ENCODE assay signal across 19 cellular contexts in the genomic region with DNA sequence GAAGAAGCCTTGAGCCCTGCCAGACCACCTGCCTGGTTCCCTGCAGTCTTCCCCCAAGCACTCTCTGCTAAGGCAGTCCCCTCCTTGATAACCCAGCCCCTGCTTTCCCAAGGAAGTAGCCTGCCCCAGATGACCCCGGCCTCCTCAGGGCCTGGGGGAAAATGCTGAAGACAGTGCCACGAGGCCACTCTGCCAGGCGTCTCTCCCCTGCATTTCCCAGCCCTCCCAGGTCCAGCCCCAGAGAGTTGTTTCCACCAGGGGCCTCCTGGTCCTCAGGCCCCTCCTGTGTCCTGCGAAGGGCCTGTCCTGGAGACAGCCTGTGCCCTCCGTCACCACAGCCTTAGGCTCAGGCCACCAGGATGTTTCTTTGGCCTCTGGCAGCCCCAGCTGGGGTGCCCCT.
DNase-seq lines count a peak whose midpoint lies in the region; ATAC-seq, FAIRE-seq and TF ChIP-seq lines count a peak whose summit lies in the region.
"Had no signal": no experiment of that assay in that cellular context is flagged by ENCODE, and none has a peak within 500 bp of the region (broad histone marks: within the 10 kb centered on the region; RNA-seq: fewer than 3 reads in every experiment).

No MANE protein-coding gene starts in this region.

- no peak for FAIRE-seq in H54 (lab: Jason Lieb, UNC)
- FAIRE-seq: A204.1, GM12892 had no signal

- ATAC-seq in GM23338 (peak; percentile 6; the same call in 2 of the 3 replicates), Panc1 (peak; percentile 35; the same call in 1 of the 2 replicates), lower lobe of right lung (no peak)
- ATAC-seq in naive thymus-derived CD4-positive, alpha-beta T cell, result no peak
- ATAC-seq: HCT116 had no signal

- H2AFZ ChIP-seq in GM23338, result no peak overlapping the region

- H3K9me3 Mint-ChIP-seq in GM23338, result no peaks in the 10 kb centered on the region
- H3K9me3 Mint-ChIP-seq in naive thymus-derived CD4-positive, alpha-beta T cell, result peaks cover 0 to under 1% (median 0%) of the 10 kb centered on the region in 11 donors
- H3K9me3 Mint-ChIP-seq: CD4-positive, alpha-beta memory T cell; IgD-negative memory B cell had no signal

- CTCF ChIA-PET in Panc1 (lab: Charles Lee), result interaction anchor here (1.3 kb wide), 1 partner anchor 23 kb away, joined by 7 read pairs; no protein-coding TSS in a partner anchor
- CTCF ChIA-PET in naive thymus-derived CD4-positive, alpha-beta T cell (lab: Charles Lee), result no interaction called here

- intact Hi-C loops in Panc1 (cut with micrococcal nuclease; ENCODE audit: unreplicated experiment), result no loop called here
- intact Hi-C loops in naive thymus-derived CD4-positive, alpha-beta T cell (cut with micrococcal nuclease), result no loop called here
- intact Hi-C loops in lower lobe of right lung (cut with DNase I), result no loop called here

- H3K9me3 ChIP-seq in Panc1 (ENCODE audit: control insufficient read depth, insufficient read depth, low read depth, low read length) (no peaks in the 10 kb centered on the region), mesodermal cell (ENCODE audit: control insufficient read depth, low read length) (no peaks in the 10 kb centered on the region), lower lobe of right lung (no peaks in the 10 kb centered on the region)
- H3K9me3 ChIP-seq in naive thymus-derived CD4-positive, alpha-beta T cell (ENCODE audit: control insufficient read depth in 2 of 3, low read length in 3 of 3), result no peaks in the 10 kb centered on the region
- H3K9me3 ChIP-seq: BE2C had no signal

- no peaks in the 10 kb centered on the region for H3K27me3 ChIP-seq in GM23338 (ENCODE audit: insufficient read depth)
- no peaks in the 10 kb centered on the region for H3K27me3 ChIP-seq in Panc1 (ENCODE audit: control insufficient read depth, insufficient read depth, low read length)
- no peaks in the 10 kb centered on the region for H3K27me3 ChIP-seq in naive thymus-derived CD4-positive, alpha-beta T cell (ENCODE audit: control insufficient read depth in 2 of 2, insufficient read depth in 2 of 2, low read length in 2 of 2)
- no peaks in the 10 kb centered on the region for H3K27me3 ChIP-seq in lower lobe of right lung (ENCODE audit: low read depth)
- H3K27me3 ChIP-seq: BE2C had no signal

- H3K36me3 Mint-ChIP-seq in GM23338 (ENCODE audit: low read depth), result no peaks in the 10 kb centered on the region
- peaks cover 1 to 14% (median 8%) of the 10 kb centered on the region in 5 donors for H3K36me3 Mint-ChIP-seq in naive thymus-derived CD4-positive, alpha-beta T cell

- no peak overlapping the region for H3K27ac ChIP-seq in GM23338 (ENCODE audit: low read depth)
- H3K27ac ChIP-seq in Panc1 (ENCODE audit: low read length), result no peak overlapping the region
- H3K27ac ChIP-seq in mesodermal cell (ENCODE audit: low read depth, low read length, severe bottlenecking), result peak overlapping the region; percentile 74
- no peak overlapping the region for H3K27ac ChIP-seq in naive thymus-derived CD4-positive, alpha-beta T cell (ENCODE audit: low read depth, low read length)
- no peak overlapping the region for H3K27ac ChIP-seq in lower lobe of right lung
- H3K27ac ChIP-seq: C4-2B, HL-60 had no signal

- TF ChIP-seq CTCF in GM23338 (conservative IDR thresholded peaks at IDR 0.05; ENCODE audit: low read depth in 2 of 2) (no peak), Panc1 (IDR thresholded peaks at IDR 0.05) (no peak), lower lobe of right lung (IDR thresholded peaks at IDR 0.05) (no peak)

- H3K4me1 ChIP-seq in GM23338 (ENCODE audit: insufficient read depth), result peaks cover 27% of the 10 kb centered on the region
- no peaks in the 10 kb centered on the region for H3K4me1 ChIP-seq in Panc1 (ENCODE audit: control insufficient read depth, insufficient read depth, low read length)
- H3K4me1 ChIP-seq in mesodermal cell (ENCODE audit: control insufficient read depth, insufficient read depth, low read length, poor library complexity, severe bottlenecking), result peaks cover 26% of the 10 kb centered on the region
- H3K4me1 ChIP-seq in naive thymus-derived CD4-positive, alpha-beta T cell (ENCODE audit: control insufficient read depth in 2 of 2, insufficient read depth in 2 of 2, low read length in 2 of 2), result no peaks in the 10 kb centered on the region
- no peaks in the 10 kb centered on the region for H3K4me1 ChIP-seq in lower lobe of right lung

- TF ChIP-seq POLR2A in H54 (IDR thresholded peaks at IDR 0.05; ENCODE audit: low read depth, low read length), result no peak

- H3K36me3 ChIP-seq in GM23338 (ENCODE audit: insufficient read depth) (no peaks in the 10 kb centered on the region), Panc1 (ENCODE audit: control insufficient read depth, insufficient read depth, low read length) (no peaks in the 10 kb centered on the region), mesodermal cell (ENCODE audit: control insufficient read depth, insufficient read depth, low read length) (peaks cover 37% of the 10 kb centered on the region), lower lobe of right lung (no peaks in the 10 kb centered on the region)
- peaks cover 0 to 18% (median 0%) of the 10 kb centered on the region in 3 experiments for H3K36me3 ChIP-seq in naive thymus-derived CD4-positive, alpha-beta T cell (ENCODE audit: control insufficient read depth in 2 of 3, insufficient read depth in 3 of 3, low read length in 3 of 3)

- in situ Hi-C loops in Panc1 (cut with HindIII; ENCODE audit: low pct_unique_long_range_greater_than_20kb, low sequenced_read_pairs), result no loop called here

- DNase-seq in GM23338 (ENCODE audit: low spot score) (no peak), Panc1 (ENCODE audit: low read depth, low spot score) (no peak), lower lobe of right lung (no peak), H54 (ENCODE audit: insufficient read length, low spot score) (no peak)
- DNase-seq in naive thymus-derived CD4-positive, alpha-beta T cell, result no peak
- DNase-seq in stimulated activated CD4-positive, alpha-beta T cell treated with anti-CD3 and anti-CD28 coated beads, Interleukin-15, amount 100 ng/mL, for 24 hours, result no peak
- DNase-seq: BE2C; CD4-positive, alpha-beta memory T cell; DMS79; EL; GDM1; GOT3 had no signal

- H3K79me2 ChIP-seq in GM23338 (replicated peaks; ENCODE audit: insufficient read depth), result no peaks in the 10 kb centered on the region

- H3K4me3 ChIP-seq in GM23338, result no peak overlapping the region
- H3K4me3 ChIP-seq in Panc1 (ENCODE audit: low read depth in 2 of 2, low read length in 2 of 2), result no peak overlapping the region
- no peak overlapping the region for H3K4me3 ChIP-seq in mesodermal cell (ENCODE audit: extremely low read depth, insufficient read depth, low read length, poor library complexity, severe bottlenecking)
- no peak overlapping the region for H3K4me3 ChIP-seq in naive thymus-derived CD4-positive, alpha-beta T cell (ENCODE audit: low read length)
- no peak overlapping the region for H3K4me3 ChIP-seq in lower lobe of right lung

- H3K27ac Mint-ChIP-seq in GM23338, result no peak overlapping the region
- no peak overlapping the region for H3K27ac Mint-ChIP-seq in naive thymus-derived CD4-positive, alpha-beta T cell
- H3K27ac Mint-ChIP-seq: CD4-positive, alpha-beta memory T cell; IgD-negative memory B cell had no signal

- H3K9me2 ChIP-seq in GM23338 (ENCODE audit: insufficient read depth), result no peaks in the 10 kb centered on the region

- H3K4me2 ChIP-seq in GM23338, result no peak overlapping the region

- WGBS in mesodermal cell (ENCODE audit: insufficient coverage in 2 of 2), 2 experiments, result 81 to 87% methylated on average over 4 to 5 of the region's 5 CpGs

- POLR2A ChIA-PET in Panc1 (lab: Charles Lee), result interaction anchor here (0.7 kb wide), 1 partner anchor 59 kb away, joined by 8 read pairs; no protein-coding TSS in a partner anchor
- POLR2A ChIA-PET in naive thymus-derived CD4-positive, alpha-beta T cell (lab: Charles Lee), result no interaction called here

- no TSS peak for BruUV-seq in Panc1 (replicated peaks; lab: Mats Ljungman, UMichigan)

- no peaks in the 10 kb centered on the region for H4K20me1 ChIP-seq in GM23338 (replicated peaks; ENCODE audit: insufficient read depth)

- peaks cover 23% of the 10 kb centered on the region for H3K4me1 Mint-ChIP-seq in GM23338
- peaks cover 0 to 7% (median 0%) of the 10 kb centered on the region in 7 donors for H3K4me1 Mint-ChIP-seq in naive thymus-derived CD4-positive, alpha-beta T cell

- H3K27me3 Mint-ChIP-seq in GM23338 (ENCODE audit: insufficient read depth, low read depth, poor library complexity), result no peaks in the 10 kb centered on the region
- H3K27me3 Mint-ChIP-seq in naive thymus-derived CD4-positive, alpha-beta T cell, result no peaks in the 10 kb centered on the region
- H3K27me3 Mint-ChIP-seq: CD4-positive, alpha-beta memory T cell; IgD-negative memory B cell had no signal

- no peaks in the 10 kb centered on the region for H3F3A ChIP-seq in GM23338 (replicated peaks; ENCODE audit: low read depth)

- no peak overlapping the region for H3K4me3 Mint-ChIP-seq in GM23338
- no peak overlapping the region for H3K4me3 Mint-ChIP-seq in naive thymus-derived CD4-positive, alpha-beta T cell
- H3K4me3 Mint-ChIP-seq: CD4-positive, alpha-beta memory T cell; IgD-negative memory B cell had no signal

TF ChIP-seq in GM23338, 12 proteins besides CTCF, POLR2A, EP300 and RAD21 (continues in another document):
- TF ChIP-seq POLR2AphosphoS5 (IDR thresholded peaks at IDR 0.05; ENCODE audit: low read depth) (no peak), STAT1 (IDR thresholded peaks at IDR 0.05; ENCODE audit: unreplicated experiment) (no peak), JUNB (IDR thresholded peaks at IDR 0.05; ENCODE audit: unreplicated experiment) (no peak), ZNF114 (CRISPR knock-in tag; IDR thresholded peaks at IDR 0.05) (no peak), ZNF331 (CRISPR knock-in tag; IDR thresholded peaks at IDR 0.05; ENCODE audit: low read depth) (no peak), EZH2 (IDR thresholded peaks at IDR 0.05; ENCODE audit: low read depth, unreplicated experiment) (no peak)

Comparison
In these comparisons a context has a peak if more than half of its experiments do, and no peak if none do; other contexts are left out.
1. ATAC-seq: peak in GM23338 (single experiment) and Panc1 (single experiment); none in naive thymus-derived CD4-positive, alpha-beta T cell (single experiment) and lower lobe of right lung (0 of 2).